ENCODE assay signal across 8 cellular contexts in genomic region chr11:118998822-118999221, GRCh38. TPM values are rescaled to one million over a fixed set of nuclear protein-coding genes. Genes with fewer than 3 reads are reported as not detected.
DNase-seq lines count a peak whose midpoint lies in the region; ATAC-seq and TF ChIP-seq lines count a peak whose summit lies in the region.

No MANE protein-coding gene starts in this region.

- peaks cover 28 to 72% (median 53%) of the 10 kb centered on the region in 3 experiments for H3K36me3 Mint-ChIP-seq in H9 (ENCODE audit: insufficient read depth in 1 of 3, low read depth in 3 of 3)

- peak overlapping the region; percentile 89 for H3K4me3 ChIP-seq in fibroblast of villous mesenchyme (ENCODE audit: low read depth, low read length)
- H3K4me3 ChIP-seq in rectal smooth muscle tissue (ENCODE audit: low read length), result peak overlapping the region; percentile 81

- no peak overlapping the region for H2BK5ac ChIP-seq in H9 (ENCODE audit: insufficient read length, low read length)

- POLR2A ChIA-PET in HEK293T (lab: Yijun Ruan, JAX), result interaction anchor here (0.8 to 1.0 kb wide), 2 partner anchors 20 to 87 kb away, joined by 5 to 6 read pairs; partner anchors contain the start of genes HMBS, RPS25 and TRAPPC4

- no peaks in the 10 kb centered on the region for H3K27me3 Mint-ChIP-seq in H9 (ENCODE audit: low read depth)

- no peak overlapping the region for H3T11ph ChIP-seq in H9 (ENCODE audit: low read length)

- H4K8ac ChIP-seq in H9 (replicated peaks; ENCODE audit: insufficient read length, low read depth, low read length), result no peak overlapping the region

- H2BK20ac ChIP-seq in H9 (ENCODE audit: low read depth, low read length, poor library complexity, severe bottlenecking), result no peak overlapping the region

- H3K4me3 Mint-ChIP-seq in H9, result peak overlapping the region; percentile 95 to 99

- H3K4ac ChIP-seq in H9 (ENCODE audit: low read depth, low read length), result no peak overlapping the region

- H4K5ac ChIP-seq in H9 (ENCODE audit: insufficient read length, low read depth, low read length), result peak overlapping the region; percentile 40

- whole genome bisulfite sequencing in H9 (ENCODE audit: extremely low coverage, insufficient read length, low lambda C conversion rate), result no CpG with 5 or more reads among the region's 6 CpGs

- peak overlapping the region; percentile 68 for H3K4me2 ChIP-seq in H9 (ENCODE audit: insufficient read depth, insufficient read length, low read length)

- H3K18ac ChIP-seq in H9 (ENCODE audit: insufficient read length, low read depth, low read length), result no peak overlapping the region

- peaks cover 4% of the 10 kb centered on the region for H3K36me3 ChIP-seq in rectal smooth muscle tissue (ENCODE audit: control insufficient read depth, insufficient read depth, low read length)

- no peak for ATAC-seq in GM19351 (IDR thresholded peaks at IDR 0.05; ENCODE audit: unreplicated experiment)
- no peak for ATAC-seq in GM19397 (IDR thresholded peaks at IDR 0.05; ENCODE audit: unreplicated experiment)

- H3K27me3 ChIP-seq in H9 (ENCODE audit: insufficient read depth, low read length), result no peaks in the 10 kb centered on the region
- H3K27me3 ChIP-seq in rectal smooth muscle tissue (ENCODE audit: control insufficient read depth, insufficient read depth, low read length), result no peaks in the 10 kb centered on the region

- H3K4me1 ChIP-seq in H9 (ENCODE audit: insufficient read depth, low read length) (no peaks in the 10 kb centered on the region), rectal smooth muscle tissue (ENCODE audit: control insufficient read depth, insufficient read depth, low read length) (peaks cover 9% of the 10 kb centered on the region)

- no peak overlapping the region for H3K23ac ChIP-seq in H9 (ENCODE audit: insufficient read length, low read depth, low read length)

- TF ChIP-seq CTCF in H9 (conservative IDR thresholded peaks at IDR 0.05) (no peak), fibroblast of villous mesenchyme (IDR thresholded peaks at IDR 0.05; ENCODE audit: insufficient read depth, low read depth, low read length) (no peak)

- no peaks in the 10 kb centered on the region for H3K9me3 ChIP-seq in H9 (ENCODE audit: control insufficient read depth, low read depth, low read length)

- CTCF ChIA-PET in HEK293T (lab: Yijun Ruan, JAX), result no interaction called here

- no peak overlapping the region for H2AK5ac ChIP-seq in H9 (ENCODE audit: insufficient read length, low read length)

- H3K27ac ChIP-seq in H9 (ENCODE audit: insufficient read length, low read depth, low read length) (peak overlapping the region; percentile 41), rectal smooth muscle tissue (ENCODE audit: low read depth, low read length) (peak overlapping the region; percentile 86)

- no peak overlapping the region for H2BK12ac ChIP-seq in H9 (ENCODE audit: insufficient read length, low read depth, low read length)

- DNase-seq in H9 (peak; percentile 66), SW 1271 (lab: John Stamatoyannopoulos, UW) (peak; percentile 46 to 75), fibroblast of villous mesenchyme (ENCODE audit: low read depth) (peak; percentile 56), HEK293T (ENCODE audit: extremely low spot score) (no peak)
- DNase-seq in effector CD4-positive, alpha-beta T cell, result no peak

- no peak overlapping the region for H2AFZ ChIP-seq in H9 (ENCODE audit: low read length)

- H3K9me3 Mint-ChIP-seq in H9, result no peaks in the 10 kb centered on the region

- H3K56ac ChIP-seq in H9 (ENCODE audit: insufficient read length, low read depth, low read length), result no peak overlapping the region

- H3K79me1 ChIP-seq in H9 (ENCODE audit: insufficient read depth, low read depth, low read length, poor library complexity, severe bottlenecking), result no peaks in the 10 kb centered on the region

- peak overlapping the region; percentile 87 to 98 (median 98) for H3K27ac Mint-ChIP-seq in H9

- H2BK15ac ChIP-seq in H9 (ENCODE audit: low read depth, low read length), result no peak overlapping the region

- H2BK120ac ChIP-seq in H9 (ENCODE audit: low read depth, low read length, poor library complexity, severe bottlenecking), result no peak overlapping the region

- H4K91ac ChIP-seq in H9 (ENCODE audit: insufficient read length, low read depth, low read length), result no peak overlapping the region

- peaks cover 11% of the 10 kb centered on the region for H3K23me2 ChIP-seq in H9 (ENCODE audit: insufficient read length, low read depth, low read length, poor library complexity, severe bottlenecking)

- peak overlapping the region; percentile 81 for H3K9ac ChIP-seq in H9 (ENCODE audit: extremely low read depth, insufficient read length, low read length)
- no peak overlapping the region for H3K9ac ChIP-seq in rectal smooth muscle tissue (ENCODE audit: low read length)

- peak overlapping the region; percentile 42; the same call in 1 of the 2 replicates for H3K14ac ChIP-seq in H9 (ENCODE audit: insufficient read depth, low read length)

- H3K4me1 Mint-ChIP-seq in H9, result peaks cover 17 to 18% of the 10 kb centered on the region in 2 experiments

- H4K20me1 ChIP-seq in H9 (ENCODE audit: control insufficient read depth, insufficient read depth, insufficient read length), result no peaks in the 10 kb centered on the region

- no peaks in the 10 kb centered on the region; the same call in 1 of the 2 replicates for H3K79me2 ChIP-seq in H9 (ENCODE audit: insufficient read depth, low read length)

TF ChIP-seq in HEK293T, 16 proteins besides CTCF, POLR2A, EP300 and RAD21:
- TF ChIP-seq ZNF384 (IDR thresholded peaks at IDR 0.05), result no peak
- no peak for TF ChIP-seq SP1 (IDR thresholded peaks at IDR 0.05)
- TF ChIP-seq FOXA1 (IDR thresholded peaks at IDR 0.05), result no peak
- TF ChIP-seq HDGF (IDR thresholded peaks at IDR 0.05; ENCODE audit: borderline replicate concordance), result no peak
- no peak for TF ChIP-seq LEF1 (IDR thresholded peaks at IDR 0.05; ENCODE audit: borderline replicate concordance)
- no peak for TF ChIP-seq FOXK2 (IDR thresholded peaks at IDR 0.05)
- TF ChIP-seq BHLHE40 (IDR thresholded peaks at IDR 0.05; ENCODE audit: borderline replicate concordance), result no peak

RNA-seq across cellular contexts. Expression of gene CENATAC, which starts 0.9 kb away (rescaled TPM):
- total RNA-seq in H9 (2021) (51.2 and 55.2 TPM in 2 replicates), fibroblast of villous mesenchyme (34.5 and 42.8 TPM in 2 replicates)

RNA-seq across cellular contexts. Expression of gene RPS25, which starts 19.3 kb away (rescaled TPM):
- 1,450 and 1,453 TPM in 2 replicates for total RNA-seq in H9 (2021)
- 886 and 914 TPM in 2 replicates for total RNA-seq in fibroblast of villous mesenchyme

RNA-seq across cellular contexts. Expression of gene TRAPPC4, which starts 19.7 kb away (rescaled TPM):
- 82.8 TPM in 2 replicates for total RNA-seq in H9 (2021)
- 55.4 and 94.6 TPM in 2 replicates for total RNA-seq in fibroblast of villous mesenchyme

RNA-seq across cellular contexts. Expression of gene FOXR1, which starts 27.3 kb away (rescaled TPM):
- total RNA-seq in H9 (2021), result not detected in 2 replicates
- total RNA-seq in fibroblast of villous mesenchyme, result not detected in 2 replicates

RNA-seq across cellular contexts. Expression of gene SLC37A4, which starts 31.9 kb away (rescaled TPM):
- total RNA-seq in H9 (2021) (41.0 and 42.0 TPM in 2 replicates), fibroblast of villous mesenchyme (9.5 and 13.2 TPM in 2 replicates)

Comparison
In these comparisons a context has a peak if more than half of its experiments do, and no peak if none do; other contexts are left out.
1. DNase-seq: peak in H9 (single experiment), SW 1271 (2 of 2) and fibroblast of villous mesenchyme (single experiment); none in HEK293T (single experiment) and effector CD4-positive, alpha-beta T cell (single experiment).